In genomic region chr17:77957869-77958715, GRCh38 we compare ENCODE assay signal across 8 cellular contexts. TPM values are rescaled to one million over a fixed set of nuclear protein-coding genes. Genes with fewer than 3 reads are reported as not detected.
DNase-seq lines count a peak whose midpoint lies in the region; ATAC-seq and TF ChIP-seq lines count a peak whose summit lies in the region.

Gene TNRC6C, plus strand, starts transcription at chr17:77958703. Its CDS starts 45,504 bp downstream, at chr17:78004207.

- H3K4me1 ChIP-seq in mammary epithelial cell (ENCODE audit: insufficient read depth, low read length) (peaks cover 22% of the 10 kb centered on the region), iPS-20b (ENCODE audit: insufficient read depth, low read length) (peaks cover 20% of the 10 kb centered on the region; the same call in 1 of the 2 replicates)

- H3K9ac ChIP-seq in mammary epithelial cell (ENCODE audit: insufficient read depth, low read length) (peak within 1 kb of the TSS; percentile 26), iPS-20b (ENCODE audit: low read depth, low read length) (peak within 1 kb of the TSS; percentile 82; the same call in 1 of the 2 replicates)

- peak within 1 kb of the TSS; percentile 76 for H3K4me3 ChIP-seq in WI38 (ENCODE audit: low read depth, low read length)
- H3K4me3 ChIP-seq in mammary epithelial cell (replicated peaks in 1 of 3; ENCODE audit: insufficient read depth in 1 of 3, low read depth in 2 of 3, low read length in 3 of 3) = peak within 1 kb of the TSS; percentile 62 to 74 (median 70)
- peak within 1 kb of the TSS; percentile 89 for H3K4me3 ChIP-seq in iPS-20b (ENCODE audit: low read length)
- H3K4me3 ChIP-seq in skin epidermis = peak within 1 kb of the TSS; percentile 57 to 79 (median 63)

- peaks cover 28% of the 10 kb centered on the region for H3K79me2 ChIP-seq in mammary epithelial cell (ENCODE audit: insufficient read depth, low read length)

- peak within 1 kb of the TSS; percentile 99 for H3K4me2 ChIP-seq in mammary epithelial cell (ENCODE audit: insufficient read depth, low read depth, low read length)

- intact Hi-C loops in mammary epithelial cell (cut with micrococcal nuclease) = loop anchor here (2.0 to 5.0 kb wide), 2 partner anchors 69 to 186 kb away; no protein-coding TSS in a partner anchor

- in situ Hi-C loops in ACHN (cut with HindIII; ENCODE audit: low pct_ligation_motif_present, low pct_unique_long_range_greater_than_20kb, low sequenced_read_pairs) (no loop called here), mammary epithelial cell (cut with MboI; ENCODE audit: low sequenced_read_pairs in 2 of 2) (no loop called here)

- 5% methylated on average over 20 of the region's 104 CpGs for WGBS in mammary epithelial cell (ENCODE audit: low coverage, missing lambda C conversion rate)

- H3K36me3 ChIP-seq in mammary epithelial cell (ENCODE audit: insufficient read depth, low read length) (no peaks in the 10 kb centered on the region), iPS-20b (ENCODE audit: insufficient read depth, low read depth, low read length) (no peaks in the 10 kb centered on the region)

- CTCF ChIA-PET in mammary epithelial cell (lab: Charles Lee; ENCODE audit: low non-redundant PET) = interaction anchor here (0.7 kb wide), 2 partner anchors 595 to 773 kb away, joined by 16 to 21 read pairs; no protein-coding TSS in a partner anchor

- H3K9me3 ChIP-seq in mammary epithelial cell (replicated peaks; ENCODE audit: insufficient read depth, low read length) (no peaks in the 10 kb centered on the region), iPS-20b (ENCODE audit: insufficient read depth, low read depth, low read length) (no peaks in the 10 kb centered on the region)

- TSS peak; percentile 69 for BruUV-seq in mammary epithelial cell (replicated peaks; lab: Mats Ljungman, UMichigan)

- H3K27ac ChIP-seq in mammary epithelial cell (ENCODE audit: insufficient read depth, low read depth, low read length) = no peak within 1 kb of the TSS
- no peak within 1 kb of the TSS for H3K27ac ChIP-seq in iPS-20b (ENCODE audit: low read length)
- H3K27ac ChIP-seq in skin epidermis = peak within 1 kb of the TSS in 20 of 21 experiments; percentile 46 to 92 (median 76)

- DNase-seq in ACHN = peak; percentile 99
- DNase-seq in NCI-H2196 treated with DMSO at 0.1 percent for 48 hours (lab: John Stamatoyannopoulos, UW; ENCODE audit: unreplicated experiment) = peak; percentile 100
- peak; percentile 97 for DNase-seq in mammary epithelial cell

- H3K27me3 ChIP-seq in mammary epithelial cell (ENCODE audit: insufficient read depth, low read length) (peaks cover 7% of the 10 kb centered on the region), iPS-20b (ENCODE audit: insufficient read depth, low read length) (peaks cover 60% of the 10 kb centered on the region)

- peak; percentile 77 for ATAC-seq in GM18868 (IDR thresholded peaks at IDR 0.05; ENCODE audit: unreplicated experiment)
- ATAC-seq in HG03108 (IDR thresholded peaks at IDR 0.05; ENCODE audit: unreplicated experiment) = peak; percentile 88

- dilution Hi-C loops in mammary epithelial cell (cut with HindIII; ENCODE audit: low sequenced_read_pairs) = no loop called here

- H2AFZ ChIP-seq in mammary epithelial cell (ENCODE audit: low read depth, low read length) = peak within 1 kb of the TSS; percentile 94

- no peaks in the 10 kb centered on the region for H4K20me1 ChIP-seq in mammary epithelial cell (ENCODE audit: insufficient read depth, low read length)

- TF ChIP-seq CTCF in WI38 (IDR thresholded peaks at IDR 0.05; ENCODE audit: low read depth, low read length) (no peak), mammary epithelial cell (conservative IDR thresholded peaks at IDR 0.05 in 1 of 2, IDR thresholded peaks at IDR 0.05 in 1 of 2; ENCODE audit: extremely low read depth in 1 of 2, insufficient read depth in 1 of 2, low read depth in 1 of 2, low read length in 2 of 2) (peak in 1 of 2 donors; percentile 24)

RNA-seq across cellular contexts. Expression of gene TNRC6C, which starts in this region (rescaled TPM):
- total RNA-seq in mammary epithelial cell = 1 to 10 TPM; 2.7 to 9.1 TPM
- 1.3 TPM for polyA plus RNA-seq in mammary epithelial cell
- 3.2 TPM for polyA minus RNA-seq in mammary epithelial cell

Comparison
In these comparisons a context has a peak if more than half of its experiments do, and no peak if none do; other contexts are left out.
1. H3K27ac ChIP-seq: peak in skin epidermis (20 of 21); none in mammary epithelial cell (single experiment) and iPS-20b (single experiment).
2. Peak in every context shown above with its lines, with median percentiles within 50 percentile points of each other: DNase-seq and H3K4me3 ChIP-seq.